29 cellular contexts compared by ENCODE assay signal in the genomic region with DNA sequence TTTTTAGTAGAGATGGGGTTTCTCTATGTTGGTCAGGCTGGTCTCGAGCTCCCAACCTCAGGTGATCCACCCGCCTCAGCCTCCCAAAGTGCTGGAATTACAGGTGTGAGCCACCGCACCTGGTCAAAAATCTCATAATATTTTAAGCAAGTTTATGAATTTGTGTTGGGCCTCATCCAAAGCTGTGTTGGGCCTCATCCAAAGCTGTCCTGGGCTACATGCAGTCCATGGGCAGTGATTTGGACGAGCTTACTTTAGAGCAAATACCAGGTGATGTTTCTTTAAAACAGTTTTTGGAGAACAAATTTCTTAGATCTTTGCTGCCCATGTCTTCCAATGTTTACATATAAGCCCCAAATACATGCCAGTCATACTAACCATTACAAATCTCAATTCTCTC.
"Had no signal": no experiment of that assay in that cellular context is flagged by ENCODE, and none has a peak within 500 bp of the region (broad histone marks: within the 10 kb centered on the region; RNA-seq: fewer than 3 reads in every experiment).

No MANE protein-coding gene starts in this region.

- H3K27me3 Mint-ChIP-seq: progenitor cell of endocrine pancreas; stimulated activated memory B cell treated with anti-CD40 and anti-IgM and Interleukin-4, amounts not matched to agents 10 μg/mL and 1 μg/mL and 100 μg/mL, for 72 hours; stimulated activated naive CD8-positive, alpha-beta T cell treated with anti-CD3 and anti-CD28 coated beads, Interleukin-15, amount 100 ng/mL, for 72 hours; type B pancreatic cell had no signal

- H3K27me3 ChIP-seq: neural progenitor cell, ovary, right lobe of liver, sigmoid colon, suprapubic skin, testis, tibial artery, transverse colon, upper lobe of right lung, uterus had no signal

- H2AFZ ChIP-seq: neural progenitor cell, parathyroid adenoma had no signal

- H3K9me3 Mint-ChIP-seq: natural killer cell; nephron; neural progenitor cell; stimulated activated memory B cell treated with anti-CD40 and anti-IgM and Interleukin-4, amounts not matched to agents 10 μg/mL and 1 μg/mL and 100 μg/mL, for 72 hours; stimulated activated naive CD8-positive, alpha-beta T cell treated with anti-CD3 and anti-CD28 coated beads, Interleukin-15, amount 100 ng/mL, for 72 hours; type B pancreatic cell had no signal

- H3K36me3 ChIP-seq: neural progenitor cell, ovary, right lobe of liver, sigmoid colon, suprapubic skin, tibial artery, transverse colon, upper lobe of right lung, uterus had no signal

- H3K27ac Mint-ChIP-seq: nephron; neural progenitor cell; stimulated activated memory B cell treated with anti-CD40 and anti-IgM and Interleukin-4, amounts not matched to agents 10 μg/mL and 1 μg/mL and 100 μg/mL, for 72 hours; type B pancreatic cell had no signal

- H3K4me2 ChIP-seq: neural progenitor cell had no signal

- H3K27ac ChIP-seq: neural progenitor cell, ovary, parathyroid adenoma, psoas muscle, right lobe of liver, sigmoid colon, suprapubic skin, testis, tibial artery, transverse colon, upper lobe of right lung, uterus had no signal

- H3K79me2 ChIP-seq: parathyroid adenoma had no signal

- H3K4me1 ChIP-seq: psoas muscle, sigmoid colon, suprapubic skin, testis, tibial artery, transverse colon, uterus had no signal

- H3K4me1 Mint-ChIP-seq: nephron had no signal

- H3K4me3 ChIP-seq: neural progenitor cell, ovary, psoas muscle, right lobe of liver, sigmoid colon, suprapubic skin, testis, tibial artery, transverse colon, upper lobe of right lung, uterus had no signal

- H3K9me3 ChIP-seq: ovary, psoas muscle, right lobe of liver, sigmoid colon, suprapubic skin, testis, tibial artery, transverse colon, upper lobe of right lung, uterus had no signal

- H3K4me3 Mint-ChIP-seq: nephron; neural progenitor cell; stimulated activated memory B cell treated with anti-CD40 and anti-IgM and Interleukin-4, amounts not matched to agents 10 μg/mL and 1 μg/mL and 100 μg/mL, for 72 hours; stimulated activated naive CD8-positive, alpha-beta T cell treated with anti-CD3 and anti-CD28 coated beads, Interleukin-15, amount 100 ng/mL, for 72 hours; type B pancreatic cell had no signal

- ATAC-seq: natural killer cell; psoas muscle; right cardiac atrium; right lobe of liver; stimulated activated memory B cell treated with anti-CD40 and anti-IgM and Interleukin-4, amounts not matched to agents 10 μg/mL and 1 μg/mL and 100 μg/mL, for 72 hours; stimulated activated naive CD8-positive, alpha-beta T cell treated with anti-CD3 and anti-CD28 coated beads, Interleukin-15, amount 100 ng/mL, for 72 hours; stimulated activated naive CD8-positive, alpha-beta T cell treated with anti-CD3 and anti-CD28 coated beads, Interleukin-15, Interleukin-2, amounts not matched to agents 100 U/mL and 50 U/mL, for 24 hours; upper lobe of right lung had no signal

- DNase-seq: natural killer cell; occipital lobe; ovary; posterior cingulate gyrus; psoas muscle; right cardiac atrium; right lobe of liver; sigmoid colon; small intestine; stimulated activated CD4-positive, alpha-beta T cell treated with anti-CD3 and anti-CD28 coated beads, Interleukin-15, amount 100 ng/mL, for 24 hours; stimulated activated CD4-positive, alpha-beta T cell treated with anti-CD3 and anti-CD28 coated beads, Interleukin-2, amount 100 ng/mL, for 24 hours; stimulated activated CD4-positive, alpha-beta T cell treated with anti-CD3 and anti-CD28 coated beads, Interleukin-2, amount 100 ng/mL, for 48 hours; stimulated activated CD4-positive, alpha-beta T cell treated with anti-CD3 and anti-CD28 coated beads, Interleukin-4, amount 100 ng/mL, for 24 hours; stimulated activated naive CD4-positive, alpha-beta T cell; stimulated activated naive CD8-positive, alpha-beta T cell treated with anti-CD3 and anti-CD28 coated beads, Interleukin-15, amount 100 ng/mL, for 72 hours; stimulated activated naive CD8-positive, alpha-beta T cell treated with anti-CD3 and anti-CD28 coated beads, Interleukin-15, Interleukin-2, amounts not matched to agents 100 U/mL and 50 U/mL, for 24 hours; substantia nigra; testis; tibial artery; transverse colon; upper lobe of right lung; uterus had no signal

- H3K36me3 Mint-ChIP-seq: natural killer cell had no signal
